ENCODE assay signal across 24 cellular contexts in the genomic region with DNA sequence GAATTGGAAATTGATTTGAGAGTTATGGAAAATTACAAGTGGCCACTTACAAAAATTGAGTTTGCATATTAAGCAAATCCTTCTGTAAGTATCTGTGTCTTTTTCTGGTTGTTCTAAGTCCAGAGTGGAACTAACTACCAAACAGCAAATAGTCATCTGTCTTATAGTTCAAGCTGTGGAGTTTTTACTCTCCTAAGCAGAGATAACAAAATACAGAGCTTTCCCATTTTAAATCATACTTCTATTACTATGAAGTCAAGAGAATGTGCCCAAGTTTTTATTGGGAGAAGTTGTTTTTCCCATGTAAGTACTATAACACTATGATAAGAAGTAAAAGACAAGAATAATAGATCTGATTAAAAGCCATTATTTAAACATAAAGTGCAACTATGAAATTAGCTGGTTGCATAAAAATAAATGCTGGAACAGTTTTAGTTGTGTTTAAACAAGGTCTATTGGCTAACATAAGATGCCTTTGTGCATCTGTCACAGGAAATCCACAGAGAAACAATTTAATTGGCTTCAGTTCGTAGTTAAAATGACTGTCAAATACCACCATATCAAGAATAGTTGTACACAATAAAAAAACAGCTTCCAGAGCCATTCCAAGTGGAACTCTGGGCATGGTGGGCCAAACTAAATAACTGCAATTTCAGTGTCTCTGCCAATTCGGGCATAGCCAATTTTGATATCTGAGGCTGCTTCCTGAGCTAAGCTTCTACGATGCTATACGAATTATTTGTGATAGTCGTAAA.
DNase-seq lines count a peak whose midpoint lies in the region; ATAC-seq and TF ChIP-seq lines count a peak whose summit lies in the region.
"Had no signal": no experiment of that assay in that cellular context is flagged by ENCODE, and none has a peak within 500 bp of the region (broad histone marks: within the 10 kb centered on the region; RNA-seq: fewer than 3 reads in every experiment).

No MANE protein-coding gene starts in this region.

- H3K4me3 Mint-ChIP-seq in T-helper 17 cell = no peak overlapping the region
- H3K4me3 Mint-ChIP-seq: activated CD4-positive, alpha-beta memory T cell treated with anti-CD3 and anti-CD28 coated beads for 36 hours; stimulated activated effector memory CD8-positive, alpha-beta T cell treated with anti-CD3 and anti-CD28 coated beads, Interleukin-12 subunit alpha, Interleukin-12 subunit beta, amount 100 ng/mL, for 72 hours; T-helper 2 cell treated with Interferon-gamma antibody and Interleukin-4, amounts not matched to agents 5 μg/mL and 100 μg/mL, for 36 hours had no signal

- H3K9ac ChIP-seq in smooth muscle cell (ENCODE audit: low read depth) = no peak overlapping the region

- H3K4me3 ChIP-seq in foreskin fibroblast (ENCODE audit: low read depth in 1 of 2, low read length in 2 of 2) (no peak overlapping the region), smooth muscle cell (no peak overlapping the region)
- H3K4me3 ChIP-seq: adrenal gland, lung, SJCRH30, thoracic aorta had no signal

- peak overlapping the region; percentile 30 for H2AFZ ChIP-seq in smooth muscle cell (ENCODE audit: low read depth)

- H3F3A ChIP-seq in smooth muscle cell (ENCODE audit: low read depth) = no peaks in the 10 kb centered on the region

- no peaks in the 10 kb centered on the region for H3K4me1 ChIP-seq in smooth muscle cell (ENCODE audit: low read depth)
- H3K4me1 ChIP-seq: adrenal gland, SJCRH30 had no signal

- H3K79me2 ChIP-seq in smooth muscle cell (ENCODE audit: low read depth) = no peaks in the 10 kb centered on the region

- DNase-seq in ELR (ENCODE audit: low read depth) (peak; percentile 58), astrocyte of the hippocampus (ENCODE audit: low read depth, low spot score) (peak; percentile 43), foreskin fibroblast (peak; percentile 33 to 65), smooth muscle cell (lab: John Stamatoyannopoulos, UW; ENCODE audit: unreplicated experiment) (no peak), pons (ENCODE audit: low spot score) (no peak), T-helper 17 cell (no peak), SW480 (ENCODE audit: low spot score) (no peak)
- DNase-seq: activated CD4-positive, alpha-beta memory T cell treated with anti-CD3 and anti-CD28 coated beads for 36 hours; activated gamma-delta T cell treated with Interleukin-2 at 50 U/mL for 16 hours; activated T-cell treated with anti-CD3 and anti-CD28 coated beads for 4 hours; adrenal gland; AML-193; caudate nucleus; DMS79; islet precursor cell; KG1; NCI-H2171 treated with DMSO at 0.1 percent for 48 hours; NCI-H82; retina; SJCRH30 had no signal

- no peaks in the 10 kb centered on the region for H3K36me3 Mint-ChIP-seq in T-helper 17 cell (ENCODE audit: low read depth)
- H3K36me3 Mint-ChIP-seq: activated CD4-positive, alpha-beta memory T cell treated with anti-CD3 and anti-CD28 coated beads for 36 hours; stimulated activated effector memory CD8-positive, alpha-beta T cell treated with anti-CD3 and anti-CD28 coated beads, Interleukin-12 subunit alpha, Interleukin-12 subunit beta, amount 100 ng/mL, for 72 hours had no signal

- no peak overlapping the region for H3K27ac Mint-ChIP-seq in T-helper 17 cell
- H3K27ac Mint-ChIP-seq: activated CD4-positive, alpha-beta memory T cell treated with anti-CD3 and anti-CD28 coated beads for 36 hours; stimulated activated effector memory CD8-positive, alpha-beta T cell treated with anti-CD3 and anti-CD28 coated beads, Interleukin-12 subunit alpha, Interleukin-12 subunit beta, amount 100 ng/mL, for 72 hours; T-helper 2 cell treated with Interferon-gamma antibody and Interleukin-4, amounts not matched to agents 5 μg/mL and 100 μg/mL, for 36 hours had no signal

- H3K9me3 ChIP-seq in smooth muscle cell (replicated peaks; ENCODE audit: low read depth) (no peaks in the 10 kb centered on the region), T-helper 17 cell (ENCODE audit: control insufficient read depth, low read length, poor library complexity, severe bottlenecking) (no peaks in the 10 kb centered on the region)
- H3K9me3 ChIP-seq: adrenal gland, SJCRH30, thoracic aorta had no signal

- no peaks in the 10 kb centered on the region for H4K20me1 ChIP-seq in smooth muscle cell (ENCODE audit: low read depth)

- peak overlapping the region; percentile 6 for H3K4me2 ChIP-seq in smooth muscle cell

- no peaks in the 10 kb centered on the region for H3K27me3 ChIP-seq in smooth muscle cell (ENCODE audit: low read depth)
- H3K27me3 ChIP-seq: adrenal gland, SJCRH30 had no signal

- H3K27me3 Mint-ChIP-seq in T-helper 17 cell = no peaks in the 10 kb centered on the region
- H3K27me3 Mint-ChIP-seq: activated CD4-positive, alpha-beta memory T cell treated with anti-CD3 and anti-CD28 coated beads for 36 hours had no signal

- ATAC-seq in T-helper 17 cell = no peak
- ATAC-seq: stimulated activated effector memory CD8-positive, alpha-beta T cell treated with anti-CD3 and anti-CD28 coated beads, Interleukin-12 subunit alpha, Interleukin-12 subunit beta, amount 100 ng/mL, for 72 hours had no signal

- WGBS in smooth muscle cell (ENCODE audit: low lambda C conversion rate) = 67% methylated on average over 5 of the region's 5 CpGs

- H3K27ac ChIP-seq in smooth muscle cell (ENCODE audit: low read depth) = peak overlapping the region; percentile 33
- H3K27ac ChIP-seq: adrenal gland, SJCRH30, thoracic aorta had no signal

- no peaks in the 10 kb centered on the region for H3K4me1 Mint-ChIP-seq in T-helper 17 cell
- H3K4me1 Mint-ChIP-seq: stimulated activated effector memory CD8-positive, alpha-beta T cell treated with anti-CD3 and anti-CD28 coated beads, Interleukin-12 subunit alpha, Interleukin-12 subunit beta, amount 100 ng/mL, for 72 hours had no signal

- TF ChIP-seq CTCF in foreskin fibroblast (IDR thresholded peaks at IDR 0.05; ENCODE audit: low read depth, low read length) (no peak), smooth muscle cell (IDR thresholded peaks at IDR 0.05; ENCODE audit: borderline replicate concordance, insufficient read depth, poor library complexity, severe bottlenecking) (no peak)

- no peaks in the 10 kb centered on the region for H3K36me3 ChIP-seq in smooth muscle cell (ENCODE audit: low read depth)
- H3K36me3 ChIP-seq: adrenal gland, SJCRH30, thoracic aorta had no signal

Comparison
In these comparisons a context has a peak if more than half of its experiments do, and no peak if none do; other contexts are left out.
1. DNase-seq: peak in ELR (single experiment), astrocyte of the hippocampus (single experiment) and foreskin fibroblast (2 of 2); none in smooth muscle cell (single experiment), pons (single experiment), T-helper 17 cell (0 of 3) and SW480 (single experiment).